In the genomic region with DNA sequence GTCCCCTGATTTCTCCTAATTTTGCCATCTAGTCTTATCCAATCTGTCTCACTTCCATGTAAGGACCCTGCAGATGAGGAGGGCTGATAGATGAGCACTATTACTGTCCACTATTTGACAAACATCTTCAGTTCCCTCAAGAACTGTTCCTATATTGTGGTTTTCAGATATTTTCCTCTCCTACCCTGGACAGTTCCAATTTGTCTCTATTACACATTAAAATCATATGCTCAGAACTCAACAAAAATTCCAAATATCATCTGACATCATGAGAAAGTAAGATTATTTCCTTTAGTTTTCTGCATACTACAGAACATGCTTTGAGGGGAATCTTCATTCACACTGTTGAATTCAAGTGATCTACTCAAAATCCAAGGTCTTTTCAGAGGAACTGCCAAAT, we compare ENCODE assay signal across 29 cellular contexts.
A peak's percentile ranks its signal among the peaks of the same experiment; 100 is the strongest.
DNase-seq lines count a peak whose midpoint lies in the region; ATAC-seq and TF ChIP-seq lines count a peak whose summit lies in the region.
"Had no signal": no experiment of that assay in that cellular context is flagged by ENCODE, and none has a peak within 500 bp of the region (broad histone marks: within the 10 kb centered on the region; RNA-seq: fewer than 3 reads in every experiment).

No MANE protein-coding gene starts in this region.

- no peaks in the 10 kb centered on the region for H3K9me3 ChIP-seq in HEK293 (ENCODE audit: control insufficient read depth, insufficient read depth, low read depth, low read length)
- H3K9me3 ChIP-seq: A549, BE2C, BLaER1, Caco-2 had no signal

- no peak for DNase-seq in SHP77 treated with DMSO at 0.1 percent for 48 hours (lab: John Stamatoyannopoulos, UW)
- DNase-seq: 8988T; ACHN; AML-193; BE2C; C1 segment of cervical spinal cord; Caco-2; Calu3; CD4-positive, alpha-beta memory T cell; CD4-positive, alpha-beta T cell; CD4-positive, CD25-positive, alpha-beta regulatory T cell; CD8-positive, alpha-beta memory T cell; CD8-positive, alpha-beta T cell; COR-L47; DMS 273 treated with DMSO at 0.1 percent for 48 hours; DMS153; DMS53; DMS79; DMS79 treated with DMSO at 0.1 percent for 48 hours; DND-41; EL had no signal

- TF ChIP-seq CTCF in HEK293 (tag by site-specific recombination; IDR thresholded peaks at IDR 0.05) = no peak

- H3K27ac ChIP-seq in HEK293 (ENCODE audit: extremely low read depth, low read depth, low read length) = no peak overlapping the region
- H3K27ac ChIP-seq: 22Rv1; A549; BLaER1; BLaER1 treated with 17β-estradiol and CSF1 and Interleukin-3, amounts not matched to agents 10 nM and 100 nM; C4-2B had no signal

- POLR2A ChIA-PET in HEK293 (lab: Yijun Ruan, JAX) = no interaction called here

- CTCF ChIA-PET in HEK293 (lab: Yijun Ruan, JAX) = no interaction called here

- ATAC-seq in GM19397 (IDR thresholded peaks at IDR 0.05; ENCODE audit: unreplicated experiment) = no peak
- ATAC-seq: A549; CD8-positive, alpha-beta T cell had no signal

- TF ChIP-seq RAD21 in Ishikawa (IDR thresholded peaks at IDR 0.05; ENCODE audit: low read depth) = no peak

- no peaks in the 10 kb centered on the region for H3K4me1 ChIP-seq in HEK293 (ENCODE audit: control insufficient read depth, insufficient read depth, low read length)
- H3K4me1 ChIP-seq: A549, BE2C, Caco-2 had no signal

- no peak overlapping the region for H3K4me3 ChIP-seq in HEK293 (ENCODE audit: low read depth, low read length)
- H3K4me3 ChIP-seq: A549; BLaER1; BLaER1 treated with 17β-estradiol and CSF1 and Interleukin-3, amounts not matched to agents 10 nM and 100 nM had no signal

- H3K36me3 ChIP-seq in HEK293 (ENCODE audit: control insufficient read depth in 2 of 2, insufficient read depth in 1 of 2, low read length in 2 of 2) = no peaks in the 10 kb centered on the region
- H3K36me3 ChIP-seq: BE2C; BLaER1; BLaER1 treated with 17β-estradiol and CSF1 and Interleukin-3, amounts not matched to agents 10 nM and 100 nM had no signal

- TF ChIP-seq EP300 in Ishikawa (IDR thresholded peaks at IDR 0.05; ENCODE audit: borderline replicate concordance) = no peak

TF ChIP-seq in HEK293, 187 proteins besides CTCF, POLR2A, EP300 and RAD21:
- peak; percentile 75 for TF ChIP-seq REST (tag by site-specific recombination; IDR thresholded peaks at IDR 0.05)
- no peak for TF ChIP-seq ZNF366 (tag by site-specific recombination; conservative IDR thresholded peaks at IDR 0.05)

TF ChIP-seq in Ishikawa, 13 proteins besides CTCF, POLR2A, EP300 and RAD21:
- TF ChIP-seq, protein P1, sequence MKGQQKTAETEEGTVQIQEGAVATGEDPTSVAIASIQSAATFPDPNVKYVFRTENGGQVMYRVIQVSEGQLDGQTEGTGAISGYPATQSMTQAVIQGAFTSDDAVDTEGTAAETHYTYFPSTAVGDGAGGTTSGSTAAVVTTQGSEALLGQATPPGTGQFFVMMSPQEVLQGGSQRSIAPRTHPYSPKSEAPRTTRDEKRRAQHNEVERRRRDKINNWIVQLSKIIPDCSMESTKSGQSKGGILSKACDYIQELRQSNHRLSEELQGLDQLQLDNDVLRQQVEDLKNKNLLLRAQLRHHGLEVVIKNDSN (IDR thresholded peaks at IDR 0.05) = no peak
- peak; percentile 59; the same call in 1 of the 2 replicates for TF ChIP-seq REST (IDR thresholded peaks at IDR 0.05; ENCODE audit: low read depth)
